In the genomic region with DNA sequence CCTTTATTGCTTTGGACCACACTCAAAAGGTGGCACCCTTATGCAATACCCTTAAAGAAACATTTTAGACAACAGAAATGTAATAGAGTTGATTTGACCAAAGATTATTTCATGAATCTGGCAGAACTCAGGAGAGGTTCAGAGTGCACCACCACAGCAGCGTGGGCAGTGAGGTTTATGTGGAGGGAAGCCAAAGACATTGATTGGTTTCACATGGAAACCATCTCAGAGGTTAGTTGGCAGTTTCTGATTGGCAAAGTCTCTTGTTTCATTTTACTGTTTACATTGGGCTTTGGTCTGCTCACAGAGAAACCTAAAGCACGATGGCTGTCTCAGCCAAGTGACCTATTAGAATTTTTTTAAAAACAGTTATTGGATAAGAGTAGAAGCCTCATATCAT, we compare ENCODE assay signal across 26 cellular contexts.
"Had no signal": no experiment of that assay in that cellular context is flagged by ENCODE, and none has a peak within 500 bp of the region (broad histone marks: within the 10 kb centered on the region; RNA-seq: fewer than 3 reads in every experiment).

No MANE protein-coding gene starts in this region.

- H3K27me3 ChIP-seq: colonic mucosa, left lung, uterus had no signal

- FAIRE-seq: bronchial epithelial cell had no signal

- H3K27ac ChIP-seq: colonic mucosa, dorsolateral prefrontal cortex, heart right ventricle, left lung, skin epidermis, thoracic aorta, uterus had no signal

- H3K36me3 ChIP-seq: colonic mucosa, heart right ventricle, left lung, thoracic aorta, uterus had no signal

- ATAC-seq: activated naive CD4-positive, alpha-beta T cell treated with anti-CD3 and anti-CD28 coated beads, Interleukin-2, amount 50 U/mL, for 72 hours; activated T-cell treated with anti-CD3 and anti-CD28 coated beads, Interleukin-2, amount 50 U/mL, for 72 hours; heart right ventricle; left lung; mucosa of descending colon; right cardiac atrium; stimulated activated naive CD8-positive, alpha-beta T cell treated with anti-CD3 and anti-CD28 coated beads, Interleukin-15, Interleukin-2, amounts not matched to agents 100 U/mL and 50 U/mL, for 24 hours had no signal

- H3K4me1 ChIP-seq: colonic mucosa, heart right ventricle, left lung, uterus had no signal

- DNase-seq: activated B cell treated with CpG ODN at 0.5 μM for 24 hours; activated CD4-positive, alpha-beta T cell treated with anti-CD3 and anti-CD28 coated beads, Interleukin-2, amount 50 U/mL, for 4 hours; activated naive CD4-positive, alpha-beta T cell; activated T-cell treated with anti-CD3 and anti-CD28 coated beads for 4 hours; activated T-cell treated with anti-CD3 and anti-CD28 coated beads, Interleukin-2, amount 50 U/mL, for 72 hours; anterior cingulate cortex; colonic mucosa; dorsolateral prefrontal cortex; effector memory CD4-positive, alpha-beta T cell; foreskin fibroblast; heart right ventricle; left lung; mesendoderm; mucosa of descending colon; posterior cingulate gyrus; right cardiac atrium; stimulated activated CD4-positive, alpha-beta T cell treated with anti-CD3 and anti-CD28 coated beads, Interleukin-12 subunit alpha, Interleukin-12 subunit beta, amount 100 ng/mL, for 4 hours; stimulated activated CD4-positive, alpha-beta T cell treated with anti-CD3 and anti-CD28 coated beads, Interleukin-4, amount 100 ng/mL, for 1 hour; stimulated activated naive CD8-positive, alpha-beta T cell treated with anti-CD3 and anti-CD28 coated beads, Interleukin-15, Interleukin-2, amounts not matched to agents 100 U/mL and 50 U/mL, for 24 hours; trophoblast cell; uterus had no signal

- H3K4me3 ChIP-seq: colonic mucosa, dorsolateral prefrontal cortex, heart right ventricle, left lung, lung, mucosa of descending colon, skin epidermis, thoracic aorta, uterus had no signal

- H3K9me3 ChIP-seq: colonic mucosa, left lung, mucosa of descending colon, thoracic aorta, uterus had no signal
